19 cellular contexts compared by ENCODE assay signal in genomic region chr1:223087231-223087990, GRCh38. TPM values are rescaled to one million over a fixed set of nuclear protein-coding genes. Genes with fewer than 3 reads are reported as not detected.
A peak's percentile ranks its signal among the peaks of the same experiment; 100 is the strongest.
DNase-seq lines count a peak whose midpoint lies in the region; ATAC-seq and TF ChIP-seq lines count a peak whose summit lies in the region.
"Had no signal": no experiment of that assay in that cellular context is flagged by ENCODE, and none has a peak within 500 bp of the region (broad histone marks: within the 10 kb centered on the region; RNA-seq: fewer than 3 reads in every experiment).

No MANE protein-coding gene starts in this region.

- DNase-seq in dedifferentiated amniotic fluid mesenchymal stem cell (ENCODE audit: extremely low spot score) (peak; percentile 45), mesenchymal stem cell (no peak), stromal cell of bone marrow (ENCODE audit: low read depth) (peak; percentile 19), NAMALWA (ENCODE audit: low spot score) (no peak), occipital lobe (lab: John Stamatoyannopoulos, UW) (no peak), NCI-H2107 (lab: John Stamatoyannopoulos, UW) (no peak)
- DNase-seq: activated CD4-positive, alpha-beta T cell treated with anti-CD3 and anti-CD28 coated beads, Interleukin-2, amount 50 U/mL, for 1 hour; activated gamma-delta T cell; aorta; DND-41; effector memory CD8-positive, alpha-beta T cell; hypothalamus; NCI-H2029 treated with DMSO at 0.1 percent for 48 hours; NCI-H510A treated with DMSO at 0.1 percent for 48 hours; T-helper 1 cell; upper lobe of left lung had no signal

- H3K79me2 ChIP-seq in Loucy (ENCODE audit: insufficient read depth, low read length): no peaks in the 10 kb centered on the region

- no peak overlapping the region for H3K18ac ChIP-seq in mesenchymal stem cell (ENCODE audit: low read depth in 1 of 2, low read length in 2 of 2)

- no peak overlapping the region for H3K14ac ChIP-seq in mesenchymal stem cell (ENCODE audit: low read length in 2 of 2)

- H3K4me3 ChIP-seq in Loucy (ENCODE audit: low read length, poor library complexity, severe bottlenecking) (no peak overlapping the region), mesenchymal stem cell (ENCODE audit: insufficient read depth in 1 of 2, low read depth in 1 of 2, low read length in 2 of 2) (peak overlapping the region in 1 of 2 experiments; percentile 40)
- H3K4me3 ChIP-seq: K562, upper lobe of left lung had no signal

- H4K20me1 ChIP-seq in Loucy (ENCODE audit: insufficient read depth, low read length, poor library complexity, severe bottlenecking): no peaks in the 10 kb centered on the region

- H3K9me2 ChIP-seq in Loucy (replicated peaks; ENCODE audit: low read depth, low read length): no peaks in the 10 kb centered on the region

- no peak overlapping the region for H4K8ac ChIP-seq in mesenchymal stem cell (ENCODE audit: low read length)

- H2BK12ac ChIP-seq in mesenchymal stem cell (ENCODE audit: low read length in 2 of 2): no peak overlapping the region

- no peak overlapping the region for H3K4me2 ChIP-seq in Loucy (ENCODE audit: low read depth, low read length, poor library complexity, severe bottlenecking)
- no peak overlapping the region for H3K4me2 ChIP-seq in mesenchymal stem cell (ENCODE audit: low read length, poor library complexity, severe bottlenecking)

- H3K23ac ChIP-seq in mesenchymal stem cell (ENCODE audit: low read length in 2 of 2): no peak overlapping the region

- H3K9ac ChIP-seq in Loucy (ENCODE audit: low read depth, low read length, poor library complexity, severe bottlenecking) (no peak overlapping the region), mesenchymal stem cell (ENCODE audit: low read length) (peak overlapping the region; percentile 53)

- no peak overlapping the region for H4K91ac ChIP-seq in mesenchymal stem cell (ENCODE audit: low read length)

- no peaks in the 10 kb centered on the region for H3F3A ChIP-seq in Loucy (ENCODE audit: low read depth)

- no peak for TF ChIP-seq CTCF in Loucy (conservative IDR thresholded peaks at IDR 0.05; ENCODE audit: low read length)

- H2BK15ac ChIP-seq in mesenchymal stem cell (ENCODE audit: low read depth, poor library complexity, severe bottlenecking): no peak overlapping the region

- H3K9me3 ChIP-seq in Loucy (ENCODE audit: insufficient read depth, low read depth, low read length): no peaks in the 10 kb centered on the region
- no peaks in the 10 kb centered on the region for H3K9me3 ChIP-seq in mesenchymal stem cell (ENCODE audit: control insufficient read depth, low read length)
- H3K9me3 ChIP-seq: upper lobe of left lung had no signal

- H3K79me1 ChIP-seq in mesenchymal stem cell (replicated peaks; ENCODE audit: low read length, poor library complexity, severe bottlenecking): no peaks in the 10 kb centered on the region

- no peak for ATAC-seq in HG02759 (IDR thresholded peaks at IDR 0.05; ENCODE audit: unreplicated experiment)
- ATAC-seq: effector memory CD8-positive, alpha-beta T cell; K562 had no signal

- H3K36me3 ChIP-seq in Loucy (ENCODE audit: insufficient read depth, low read length): no peaks in the 10 kb centered on the region
- H3K36me3 ChIP-seq in mesenchymal stem cell (ENCODE audit: control insufficient read depth in 1 of 2, insufficient read depth in 2 of 2, low read depth in 1 of 2, low read length in 2 of 2): no peaks in the 10 kb centered on the region
- H3K36me3 ChIP-seq: upper lobe of left lung had no signal

- no peak overlapping the region for H3K27ac ChIP-seq in mesenchymal stem cell (ENCODE audit: low read length, poor library complexity, severe bottlenecking)

- H3K4ac ChIP-seq in mesenchymal stem cell (ENCODE audit: low read depth in 1 of 2, low read length in 2 of 2): no peak overlapping the region

- no peak overlapping the region for H2BK5ac ChIP-seq in mesenchymal stem cell (ENCODE audit: low read depth, low read length, poor library complexity, severe bottlenecking)

- no peaks in the 10 kb centered on the region for H3K27me3 ChIP-seq in Loucy (ENCODE audit: insufficient read depth, low read length, poor library complexity, severe bottlenecking)
- peaks cover 12 to 40% of the 10 kb centered on the region in 2 experiments for H3K27me3 ChIP-seq in mesenchymal stem cell (ENCODE audit: control insufficient read depth in 1 of 2, insufficient read depth in 1 of 2, low read length in 2 of 2)
- H3K27me3 ChIP-seq: upper lobe of left lung had no signal

- H2AFZ ChIP-seq in Loucy (ENCODE audit: low read length) (peak overlapping the region; percentile 4), mesenchymal stem cell (ENCODE audit: low read depth, low read length) (no peak overlapping the region)

- H3K4me1 ChIP-seq in Loucy (ENCODE audit: insufficient read depth, low read length, poor library complexity, severe bottlenecking) (no peaks in the 10 kb centered on the region), mesenchymal stem cell (ENCODE audit: control insufficient read depth, insufficient read depth, low read depth, low read length) (no peaks in the 10 kb centered on the region)

- H2BK120ac ChIP-seq in mesenchymal stem cell (ENCODE audit: low read depth, low read length): no peak overlapping the region

- H2AK5ac ChIP-seq in mesenchymal stem cell (ENCODE audit: low read length, severe bottlenecking): no peak overlapping the region

- WGBS in mesenchymal stem cell: 61% methylated on average over 6 of the region's 7 CpGs

RNA-seq across cellular contexts. Expression of gene TLR5, which starts 55.6 kb away (rescaled TPM):
- polyA plus RNA-seq in mesenchymal stem cell (2013, experiment 1 of 2): 0.12 TPM
- 0.16 TPM for polyA plus RNA-seq in mesenchymal stem cell (2013, experiment 2 of 2)
- 1.7 TPM for total RNA-seq in occipital lobe

Comparison
In these comparisons a context has a peak if more than half of its experiments do, and no peak if none do; other contexts are left out.
1. DNase-seq: peak in dedifferentiated amniotic fluid mesenchymal stem cell (single experiment) and stromal cell of bone marrow (single experiment); none in mesenchymal stem cell (single experiment), NAMALWA (single experiment), occipital lobe (single experiment) and NCI-H2107 (single experiment).